ENCODE assay signal across 1 cellular context in genomic region chr12:8890313-8891084, GRCh38.
TF ChIP-seq lines count a peak whose summit lies in the region.

No MANE protein-coding gene starts in this region.

TF ChIP-seq in WTC11, 78 proteins besides CTCF, POLR2A, EP300 and RAD21 (continued from another document):
- TF ChIP-seq FOXP4 (CRISPR knock-in tag; IDR thresholded peaks at IDR 0.05): no peak
